In genomic region chr3:27756877-27757276, GRCh38 we compare ENCODE assay signal across 24 cellular contexts. TPM values are rescaled to one million over a fixed set of nuclear protein-coding genes. Genes with fewer than 3 reads are reported as not detected.
"Had no signal": no experiment of that assay in that cellular context is flagged by ENCODE, and none has a peak within 500 bp of the region (broad histone marks: within the 10 kb centered on the region; RNA-seq: fewer than 3 reads in every experiment).

No MANE protein-coding gene starts in this region.

- H3K9me3 ChIP-seq: sigmoid colon, spleen, thoracic aorta, upper lobe of left lung had no signal

- DNase-seq: activated CD4-positive, alpha-beta T cell treated with anti-CD3 and anti-CD28 coated beads, Interleukin-2, amount 50 U/mL, for 4 hours; activated effector memory CD4-positive, alpha-beta T cell treated with anti-CD3 and anti-CD28 coated beads, Interleukin-2, amount 50 U/mL, for 16 hours; activated naive CD4-positive, alpha-beta T cell treated with anti-CD3 and anti-CD28 coated beads, Interleukin-2, amount 50 U/mL, for 16 hours; activated T-cell treated with anti-CD3 and anti-CD28 coated beads, Interleukin-2, amount 50 U/mL, for 72 hours; endodermal cell; erythroblast; foreskin fibroblast; hippocampal formation; islet precursor cell; occipital lobe; posterior cingulate gyrus; sigmoid colon; spleen; stimulated activated CD4-positive, alpha-beta T cell treated with anti-CD3 and anti-CD28 coated beads, Interleukin-4, amount 100 ng/mL, for 4 hours; T-helper 2 cell; upper lobe of left lung; WERI-Rb-1 had no signal

- H3K27ac Mint-ChIP-seq: activated T-cell treated with anti-CD3 and anti-CD28 coated beads, Interleukin-2, amount 50 U/mL, for 72 hours; endodermal cell; stimulated activated memory B cell treated with anti-CD40 and anti-IgM and Interleukin-4, amounts not matched to agents 10 μg/mL and 1 μg/mL and 100 μg/mL, for 72 hours had no signal

- H3K4me1 Mint-ChIP-seq: endodermal cell; stimulated activated memory B cell treated with anti-CD40 and anti-IgM and Interleukin-4, amounts not matched to agents 10 μg/mL and 1 μg/mL and 100 μg/mL, for 72 hours had no signal

- H3K27me3 ChIP-seq: cardiac muscle cell, sigmoid colon, spleen, upper lobe of left lung had no signal

- H3K36me3 ChIP-seq: cardiac muscle cell, sigmoid colon, spleen, thoracic aorta, upper lobe of left lung, WERI-Rb-1 had no signal

- H3K27me3 Mint-ChIP-seq: stimulated activated memory B cell treated with anti-CD40 and anti-IgM and Interleukin-4, amounts not matched to agents 10 μg/mL and 1 μg/mL and 100 μg/mL, for 72 hours had no signal

- H3K4me3 Mint-ChIP-seq: activated T-cell treated with anti-CD3 and anti-CD28 coated beads, Interleukin-2, amount 50 U/mL, for 72 hours; endodermal cell; stimulated activated memory B cell treated with anti-CD40 and anti-IgM and Interleukin-4, amounts not matched to agents 10 μg/mL and 1 μg/mL and 100 μg/mL, for 72 hours had no signal

- H3K27ac ChIP-seq: cardiac muscle cell, sigmoid colon, spleen, thoracic aorta, upper lobe of left lung, WERI-Rb-1 had no signal

- H3K9me3 Mint-ChIP-seq: endodermal cell; stimulated activated memory B cell treated with anti-CD40 and anti-IgM and Interleukin-4, amounts not matched to agents 10 μg/mL and 1 μg/mL and 100 μg/mL, for 72 hours had no signal

- H3K4me1 ChIP-seq: sigmoid colon, spleen, upper lobe of left lung had no signal

- H3K4me3 ChIP-seq: cardiac muscle cell, lung, sigmoid colon, spleen, thoracic aorta, upper lobe of left lung had no signal

- H3K36me3 Mint-ChIP-seq: stimulated activated memory B cell treated with anti-CD40 and anti-IgM and Interleukin-4, amounts not matched to agents 10 μg/mL and 1 μg/mL and 100 μg/mL, for 72 hours had no signal

RNA-seq across cellular contexts. Expression of gene EOMES, which starts 34.8 kb away (rescaled TPM):
- total RNA-seq: cardiac muscle cell, dermis microvascular lymphatic vessel endothelial cell, myocyte, renal cortical epithelial cell, sigmoid colon had no signal
